22 cellular contexts compared by ENCODE assay signal in the genomic region with DNA sequence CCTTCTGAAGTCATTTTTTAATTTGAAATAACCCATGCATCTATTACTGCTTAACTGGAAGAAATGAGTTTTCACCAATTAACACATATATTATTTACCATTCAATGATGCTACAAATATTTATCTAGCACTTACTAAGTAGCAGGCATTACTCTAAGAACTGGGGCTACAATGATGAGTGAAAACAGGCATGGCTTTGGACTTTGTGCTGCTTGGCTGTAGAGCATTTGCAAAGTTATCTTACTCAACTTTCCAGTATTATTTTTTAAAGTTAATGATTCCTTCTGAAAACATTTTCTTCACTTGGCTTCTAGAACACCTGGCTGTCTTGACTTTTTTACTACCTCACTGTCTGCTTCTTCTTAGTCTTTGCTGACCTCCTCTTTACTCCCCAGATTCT.
"Had no signal": no experiment of that assay in that cellular context is flagged by ENCODE, and none has a peak within 500 bp of the region (broad histone marks: within the 10 kb centered on the region; RNA-seq: fewer than 3 reads in every experiment).

No MANE protein-coding gene starts in this region.

- H3K27me3 ChIP-seq: brain microvascular endothelial cell, right atrium auricular region, tibial nerve had no signal

- H3K27ac ChIP-seq: brain microvascular endothelial cell, lower lobe of right lung, right atrium auricular region, skin epidermis, tibial nerve had no signal

- H3K27ac Mint-ChIP-seq: activated CD4-positive, alpha-beta memory T cell treated with anti-CD3 and anti-CD28 coated beads for 36 hours; activated CD8-positive, alpha-beta memory T cell treated with anti-CD3 and anti-CD28 coated beads, Interleukin-2, amount 10 ng/mL, durations not matched to agents 7 days and 5 days; dendritic cell treated with granulocyte-macrophage colony-stimulating factor and Interleukin-4, amounts not matched to agents 40 ng/mL and 50 ng/mL, for 4 days had no signal

- H3K9me3 ChIP-seq: lower lobe of right lung, right atrium auricular region, tibial nerve had no signal

- ATAC-seq: activated CD8-positive, alpha-beta memory T cell treated with anti-CD3 and anti-CD28 coated beads, Interleukin-2, amount 10 ng/mL, durations not matched to agents 7 days and 5 days; lower lobe of right lung had no signal

- H3K36me3 ChIP-seq: brain microvascular endothelial cell, lower lobe of right lung had no signal

- H3K4me3 ChIP-seq: lower lobe of right lung, right atrium auricular region, skin epidermis, tibial nerve had no signal

- DNase-seq: activated CD4-positive, alpha-beta memory T cell treated with anti-CD3 and anti-CD28 coated beads for 36 hours; activated CD4-positive, alpha-beta T cell treated with anti-CD3 and anti-CD28 coated beads for 1 hour; activated CD8-positive, alpha-beta memory T cell treated with anti-CD3 and anti-CD28 coated beads, Interleukin-2, amount 10 ng/mL, durations not matched to agents 7 days and 5 days; activated effector memory CD4-positive, alpha-beta T cell treated with anti-CD3 and anti-CD28 coated beads, Interleukin-2, amount 50 U/mL, for 16 hours; activated naive CD8-positive, alpha-beta T cell treated with anti-CD3 and anti-CD28 coated beads, Interleukin-2, amount 10 ng/mL, durations not matched to agents 7 days and 5 days; activated T-cell treated with anti-CD3 and anti-CD28 coated beads, Interleukin-2, amount 50 U/mL, for 1 hour; brain microvascular endothelial cell; effector memory CD4-positive, alpha-beta T cell; foreskin fibroblast; glutamatergic neuron; lower lobe of right lung; midbrain; occipital lobe; stimulated activated CD4-positive, alpha-beta T cell treated with anti-CD3 and anti-CD28 coated beads, Interleukin-15, amount 100 ng/mL, for 24 hours; stimulated activated CD4-positive, alpha-beta T cell treated with anti-CD3 and anti-CD28 coated beads, Interleukin-4, amount 100 ng/mL, for 1 hour; stimulated activated naive CD4-positive, alpha-beta T cell treated with Interleukin-2 at 50 U/mL for 16 hours; substantia nigra; T1000 had no signal

- H3K27me3 Mint-ChIP-seq: activated naive CD8-positive, alpha-beta T cell treated with anti-CD3 and anti-CD28 coated beads, Interleukin-2, amount 10 ng/mL, durations not matched to agents 7 days and 5 days; dendritic cell treated with granulocyte-macrophage colony-stimulating factor and Interleukin-4, amounts not matched to agents 40 ng/mL and 50 ng/mL, for 4 days had no signal

- H3K9me3 Mint-ChIP-seq: activated CD4-positive, alpha-beta memory T cell treated with anti-CD3 and anti-CD28 coated beads for 36 hours; activated naive CD8-positive, alpha-beta T cell treated with anti-CD3 and anti-CD28 coated beads, Interleukin-2, amount 10 ng/mL, durations not matched to agents 7 days and 5 days; dendritic cell treated with granulocyte-macrophage colony-stimulating factor and Interleukin-4, amounts not matched to agents 40 ng/mL and 50 ng/mL, for 4 days had no signal

- H3K4me3 Mint-ChIP-seq: activated CD4-positive, alpha-beta memory T cell treated with anti-CD3 and anti-CD28 coated beads for 36 hours; activated naive CD8-positive, alpha-beta T cell treated with anti-CD3 and anti-CD28 coated beads, Interleukin-2, amount 10 ng/mL, durations not matched to agents 7 days and 5 days; dendritic cell treated with granulocyte-macrophage colony-stimulating factor and Interleukin-4, amounts not matched to agents 40 ng/mL and 50 ng/mL, for 4 days had no signal
